17 cellular contexts compared by ENCODE assay signal in the genomic region with DNA sequence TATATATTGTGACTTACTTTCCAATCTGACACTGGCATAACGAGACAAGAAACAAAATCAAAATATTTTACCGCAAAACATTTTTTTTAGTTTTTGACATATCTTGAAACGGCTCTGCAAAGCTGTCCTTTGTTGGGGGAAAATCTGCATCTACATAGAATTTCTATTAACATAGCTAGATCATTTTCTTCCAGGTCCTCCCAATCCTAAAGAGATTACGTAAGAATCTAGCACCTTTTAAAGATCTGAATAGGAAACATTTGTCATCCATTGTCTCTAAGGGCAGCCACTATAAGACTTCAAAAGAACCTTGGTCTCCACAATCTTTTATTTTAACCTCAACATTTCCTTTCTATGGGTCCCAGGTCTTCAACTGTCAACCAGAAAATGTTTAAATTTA. TPM values are rescaled to one million over a fixed set of nuclear protein-coding genes. Genes with fewer than 3 reads are reported as not detected.
A peak's percentile ranks its signal among the peaks of the same experiment; 100 is the strongest.
DNase-seq lines count a peak whose midpoint lies in the region; ATAC-seq, FAIRE-seq and TF ChIP-seq lines count a peak whose summit lies in the region.
"Had no signal": no experiment of that assay in that cellular context is flagged by ENCODE, and none has a peak within 500 bp of the region (broad histone marks: within the 10 kb centered on the region; RNA-seq: fewer than 3 reads in every experiment).

No MANE protein-coding gene starts in this region.

- peaks cover 0 to 3% (median 0%) of the 10 kb centered on the region in 8 donors for H3K9me3 Mint-ChIP-seq in CD4-positive, alpha-beta memory T cell
- peaks cover 4% of the 10 kb centered on the region for H3K9me3 Mint-ChIP-seq in astrocyte (ENCODE audit: unreplicated experiment)
- H3K9me3 Mint-ChIP-seq in nephron progenitor cell = peaks cover 49% of the 10 kb centered on the region

- H3K4me1 ChIP-seq in CD4-positive, alpha-beta memory T cell (ENCODE audit: insufficient read depth, low read length) = peaks cover 30% of the 10 kb centered on the region
- H3K4me1 ChIP-seq in HUES6 (ENCODE audit: control insufficient read depth, insufficient read depth, low read length) = peaks cover 17% of the 10 kb centered on the region
- peaks cover 6% of the 10 kb centered on the region for H3K4me1 ChIP-seq in astrocyte (ENCODE audit: insufficient read depth, low read length)
- H3K4me1 ChIP-seq in stomach = peaks cover 5 to 32% (median 20%) of the 10 kb centered on the region in 4 donors
- peaks cover 35% of the 10 kb centered on the region for H3K4me1 ChIP-seq in left ventricle myocardium inferior

- TF ChIP-seq EP300 in stomach (IDR thresholded peaks at IDR 0.05) = no peak

- ATAC-seq in HG03439 (IDR thresholded peaks at IDR 0.05; ENCODE audit: unreplicated experiment) = no peak

- peaks cover 0 to 1% of the 10 kb centered on the region in 2 donors for H3K27me3 Mint-ChIP-seq in CD4-positive, alpha-beta memory T cell
- no peaks in the 10 kb centered on the region for H3K27me3 Mint-ChIP-seq in astrocyte (ENCODE audit: low read depth, unreplicated experiment)
- peaks cover 10% of the 10 kb centered on the region for H3K27me3 Mint-ChIP-seq in nephron progenitor cell (ENCODE audit: low read depth, poor library complexity)

- peaks cover 6% of the 10 kb centered on the region for H4K20me1 ChIP-seq in astrocyte (ENCODE audit: insufficient read depth, low read length)

- no peak overlapping the region for H3K27ac ChIP-seq in CD4-positive, alpha-beta memory T cell (ENCODE audit: low read depth, low read length)
- H3K27ac ChIP-seq in HUES6 (ENCODE audit: low read depth, low read length) (no peak overlapping the region), astrocyte (ENCODE audit: low read depth, low read length) (no peak overlapping the region), stomach (no peak overlapping the region), left ventricle myocardium inferior (replicated peaks) (no peak overlapping the region)

- CTCF ChIA-PET in CD4-positive, alpha-beta memory T cell (lab: Charles Lee; ENCODE audit: partially characterized antibody) = no interaction called here

- peaks cover 3 to 10% of the 10 kb centered on the region in 2 donors for H3K36me3 Mint-ChIP-seq in CD4-positive, alpha-beta memory T cell
- H3K36me3 Mint-ChIP-seq in astrocyte (ENCODE audit: low read depth, unreplicated experiment) (peaks cover 2% of the 10 kb centered on the region), nephron progenitor cell (ENCODE audit: low read depth) (peaks cover 43% of the 10 kb centered on the region)

- POLR2A ChIA-PET in CD4-positive, alpha-beta memory T cell (lab: Charles Lee; ENCODE audit: partially characterized antibody) = no interaction called here

- no peaks in the 10 kb centered on the region for H3K9me3 ChIP-seq in CD4-positive, alpha-beta memory T cell (ENCODE audit: control insufficient read depth in 1 of 2, low read length in 2 of 2)
- H3K9me3 ChIP-seq in HUES6 (ENCODE audit: control insufficient read depth, insufficient read depth, low read depth, low read length) = peaks cover 29% of the 10 kb centered on the region
- peaks cover 2% of the 10 kb centered on the region for H3K9me3 ChIP-seq in astrocyte (ENCODE audit: insufficient read depth, low read depth, low read length)
- H3K9me3 ChIP-seq in stomach = no peaks in the 10 kb centered on the region
- peaks cover 5% of the 10 kb centered on the region for H3K9me3 ChIP-seq in left ventricle myocardium inferior (replicated peaks)
- H3K9me3 ChIP-seq: gastrocnemius medialis had no signal

- no peak overlapping the region for H2AFZ ChIP-seq in astrocyte (ENCODE audit: low read depth, low read length)

- DNase-seq in CD4-positive, alpha-beta memory T cell = no peak
- no peak for DNase-seq in astrocyte (ENCODE audit: low read depth)
- DNase-seq in nephron progenitor cell = no peak
- no peak for DNase-seq in stomach
- no peak for DNase-seq in left ventricle myocardium inferior
- no peak for DNase-seq in GM03348 (ENCODE audit: low spot score)
- DNase-seq: EL, gastrocnemius medialis, T1000, trophoblast cell had no signal

- intact Hi-C loops in CD4-positive, alpha-beta memory T cell (cut with micrococcal nuclease) = loop anchor here (2.0 kb wide), 1 partner anchor 139 kb away; no protein-coding TSS in a partner anchor
- intact Hi-C loops in stomach (cut with DNase I; ENCODE audit: low total_unique reads) (no loop called here), left ventricle myocardium inferior (cut with micrococcal nuclease) (no loop called here)

- 95 to 99% (median 97%) methylated on average over 4 of the region's 4 CpGs for WGBS in stomach, 5 donors

- H3K9ac ChIP-seq in HUES6 (ENCODE audit: low read length) = no peak overlapping the region
- H3K9ac ChIP-seq in astrocyte (ENCODE audit: low read length) = no peak overlapping the region

- TF ChIP-seq CTCF in astrocyte (IDR thresholded peaks at IDR 0.05; ENCODE audit: insufficient read depth, low read depth, low read length) (no peak), nephron progenitor cell (IDR thresholded peaks at IDR 0.05) (no peak), stomach (IDR thresholded peaks at IDR 0.05) (no peak), left ventricle myocardium inferior (IDR thresholded peaks at IDR 0.05; ENCODE audit: borderline replicate concordance) (no peak)

- H3K4me2 ChIP-seq in astrocyte (ENCODE audit: low read length) = no peak overlapping the region

- H3K27ac Mint-ChIP-seq in CD4-positive, alpha-beta memory T cell = peak overlapping the region in 2 of 7 donors; percentile 69 to 95
- H3K27ac Mint-ChIP-seq in astrocyte (ENCODE audit: unreplicated experiment) (no peak overlapping the region), nephron progenitor cell (no peak overlapping the region)

- no peaks in the 10 kb centered on the region for H3K27me3 ChIP-seq in CD4-positive, alpha-beta memory T cell (ENCODE audit: insufficient read depth, low read length)
- no peaks in the 10 kb centered on the region for H3K27me3 ChIP-seq in HUES6 (ENCODE audit: control insufficient read depth, insufficient read depth, low read length)
- no peaks in the 10 kb centered on the region for H3K27me3 ChIP-seq in astrocyte (ENCODE audit: insufficient read depth, low read length)
- H3K27me3 ChIP-seq in stomach = no peaks in the 10 kb centered on the region
- no peaks in the 10 kb centered on the region for H3K27me3 ChIP-seq in left ventricle myocardium inferior (ENCODE audit: low read depth)
- H3K27me3 ChIP-seq: cardiac muscle cell, gastrocnemius medialis, MG63 had no signal

- peaks cover 20 to 57% (median 36%) of the 10 kb centered on the region in 4 donors for H3K4me1 Mint-ChIP-seq in CD4-positive, alpha-beta memory T cell
- H3K4me1 Mint-ChIP-seq in astrocyte (ENCODE audit: low read depth, unreplicated experiment) = peaks cover 9% of the 10 kb centered on the region
- peaks cover 38% of the 10 kb centered on the region for H3K4me1 Mint-ChIP-seq in nephron progenitor cell

- H3K4me3 ChIP-seq in CD4-positive, alpha-beta memory T cell (ENCODE audit: low read length in 2 of 2) = no peak overlapping the region
- peak overlapping the region; percentile 89; the same call in 1 of the 2 replicates for H3K4me3 ChIP-seq in HUES6 (ENCODE audit: low read depth, low read length)
- no peak overlapping the region for H3K4me3 ChIP-seq in astrocyte (ENCODE audit: insufficient read depth, low read depth, low read length)
- no peak overlapping the region for H3K4me3 ChIP-seq in stomach
- H3K4me3 ChIP-seq in left ventricle myocardium inferior = no peak overlapping the region

- peak overlapping the region in 7 of 8 donors; percentile 20 to 97 (median 45) for H3K4me3 Mint-ChIP-seq in CD4-positive, alpha-beta memory T cell
- H3K4me3 Mint-ChIP-seq in astrocyte (ENCODE audit: unreplicated experiment) (peak overlapping the region; percentile 95), nephron progenitor cell (peak overlapping the region; percentile 93)

- no peak for TF ChIP-seq POLR2A in stomach (IDR thresholded peaks at IDR 0.05)

- FAIRE-seq in astrocyte (lab: Jason Lieb, UNC) = no peak
- FAIRE-seq: endothelial cell of umbilical vein, GM12878 had no signal

- H3K79me2 ChIP-seq in astrocyte (ENCODE audit: insufficient read depth, low read length) = peaks cover 44% of the 10 kb centered on the region

- no peaks in the 10 kb centered on the region for H3K36me3 ChIP-seq in CD4-positive, alpha-beta memory T cell (ENCODE audit: insufficient read depth, low read length)
- H3K36me3 ChIP-seq in HUES6 (ENCODE audit: control insufficient read depth, insufficient read depth, low read length) (no peaks in the 10 kb centered on the region), astrocyte (ENCODE audit: insufficient read depth, low read length) (no peaks in the 10 kb centered on the region), stomach (peaks cover 0 to 4% (median 0%) of the 10 kb centered on the region in 4 donors), left ventricle myocardium inferior (peaks cover 1% of the 10 kb centered on the region)
- H3K36me3 ChIP-seq: cardiac muscle cell, gastrocnemius medialis had no signal

RNA-seq across cellular contexts. Expression of gene MFF, which starts 1.2 kb away (rescaled TPM):
- 10 to 100 TPM; 58.0 to 64.3 TPM for total RNA-seq in CD4-positive, alpha-beta memory T cell
- 100 to 1,000 TPM; 123 to 159 TPM for polyA plus RNA-seq in CD4-positive, alpha-beta memory T cell
- total RNA-seq in astrocyte = 49.7 and 51.6 TPM in 2 replicates
- total RNA-seq in stomach = 100 to 1,000 TPM in 2 of 5 donors, 10 to 100 TPM in 3; 16.8 to 322 (median 92.3) TPM
- polyA plus RNA-seq in stomach = 10 to 100 TPM; 66.4 to 86.8 (median 80.9) TPM
- total RNA-seq in left ventricle myocardium inferior = 88.0 TPM

RNA-seq across cellular contexts. Expression of gene TM4SF20, which starts 55.3 kb away (rescaled TPM):
- total RNA-seq in CD4-positive, alpha-beta memory T cell = not detected
- polyA plus RNA-seq in CD4-positive, alpha-beta memory T cell = not detected
- total RNA-seq in astrocyte = not detected in 2 replicates
- 1 to 10 TPM in 1 of 5 donors, not detected in 4; 2.8 TPM for total RNA-seq in stomach
- polyA plus RNA-seq in stomach = not detected
- not detected for total RNA-seq in left ventricle myocardium inferior
- total RNA-seq: cardiac muscle cell, endothelial cell of umbilical vein, gastrocnemius medialis, GM12878, renal cortical epithelial cell had no signal
- polyA plus RNA-seq: cardiac muscle cell, endothelial cell of umbilical vein had no signal

Comparison
In these comparisons a context has a peak if more than half of its experiments do, and no peak if none do; other contexts are left out.
1. H3K4me3 Mint-ChIP-seq: peak in every context shown above with its lines; median percentile 95 in astrocyte; 93 in nephron progenitor cell; 45 in CD4-positive, alpha-beta memory T cell.